Comparison of ENCODE assay signal across 8 cellular contexts in the genomic region with DNA sequence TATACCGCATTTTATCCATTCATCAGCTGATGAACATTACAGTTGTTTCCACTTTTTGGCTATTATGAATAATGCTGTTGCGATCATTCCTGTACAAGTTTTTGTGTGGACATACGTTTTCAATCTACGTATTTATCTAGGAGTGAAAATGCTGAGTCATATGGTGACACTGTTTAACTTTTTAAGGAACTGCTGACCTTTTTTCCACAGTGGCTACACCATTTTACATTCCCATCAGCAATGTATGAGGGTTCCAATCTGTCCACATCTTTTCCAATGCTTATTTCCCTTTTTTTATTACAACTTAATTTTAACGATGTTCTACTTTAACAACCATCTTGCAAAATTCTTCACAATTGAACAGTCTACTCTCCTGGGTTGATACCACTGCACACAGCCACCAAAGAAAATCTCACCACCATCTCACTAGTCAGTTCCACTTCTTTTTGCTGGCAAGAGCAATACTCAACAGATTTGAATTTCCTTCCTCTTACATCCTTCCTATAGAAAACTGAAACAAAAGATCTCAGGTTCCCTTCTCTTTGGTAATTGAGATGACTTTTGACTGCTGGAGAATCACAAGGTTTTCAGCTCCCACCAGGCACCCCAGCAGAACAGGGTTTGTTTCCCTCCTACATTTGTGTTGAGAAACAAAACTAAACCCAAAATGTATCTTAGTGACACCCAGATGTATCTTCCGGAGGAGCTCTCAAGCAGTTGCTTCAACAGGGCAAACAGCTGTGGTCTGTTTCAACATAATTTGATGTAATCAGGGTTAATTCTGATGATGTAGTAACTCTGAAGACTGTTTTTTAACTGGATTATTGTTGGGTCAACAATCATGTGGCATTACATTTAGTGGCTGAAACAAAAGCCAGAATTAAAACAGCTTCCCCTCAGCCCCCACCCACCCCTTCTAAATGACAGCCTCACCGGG. TPM values are rescaled to one million over a fixed set of nuclear protein-coding genes. Genes with fewer than 3 reads are reported as not detected.
DNase-seq lines count a peak whose midpoint lies in the region; ATAC-seq and TF ChIP-seq lines count a peak whose summit lies in the region.

No MANE protein-coding gene starts in this region.

- WGBS in sigmoid colon, 2 donors, result 61 to 82% methylated on average over 7 of the region's 7 CpGs
- WGBS in thyroid gland, 2 donors, result 77 to 79% methylated on average over 7 of the region's 7 CpGs

- no peak for TF ChIP-seq EP300 in sigmoid colon (IDR thresholded peaks at IDR 0.05)

- H3K36me3 ChIP-seq in sigmoid colon, result no peaks in the 10 kb centered on the region
- H3K36me3 ChIP-seq in thyroid gland, result no peaks in the 10 kb centered on the region

- intact Hi-C loops in sigmoid colon (cut with DNase I) (no loop called here), thyroid gland (cut with DNase I) (loop anchor here (10.0 kb wide), 1 partner anchor 340 kb away; no protein-coding TSS in a partner anchor)

- H3K27ac ChIP-seq in sigmoid colon, result peak overlapping the region in 3 of 4 donors; percentile 26 to 50 (median 50)
- no peak overlapping the region for H3K27ac ChIP-seq in thyroid gland

- H3K27me3 ChIP-seq in sigmoid colon (peaks cover 0 to 12% (median 0%) of the 10 kb centered on the region in 3 donors), thyroid gland (no peaks in the 10 kb centered on the region)

- TF ChIP-seq POLR2A in sigmoid colon (IDR thresholded peaks at IDR 0.05) (no peak), thyroid gland (IDR thresholded peaks at IDR 0.05) (no peak)

- H3K4me3 ChIP-seq in sigmoid colon, result no peak overlapping the region
- H3K4me3 ChIP-seq in thyroid gland (replicated peaks in 1 of 3), result no peak overlapping the region

- TF ChIP-seq CTCF in sigmoid colon (IDR thresholded peaks at IDR 0.05) (no peak), thyroid gland (IDR thresholded peaks at IDR 0.05) (no peak)

- DNase-seq in amniotic epithelial cell (ENCODE audit: low read depth) (peak; percentile 94), sigmoid colon (no peak), NCI-H1092 treated with DMSO at 0.1 percent for 48 hours (lab: John Stamatoyannopoulos, UW) (no peak), thyroid gland (no peak)

- peaks cover 0 to 21% (median 12%) of the 10 kb centered on the region in 4 donors for H3K4me1 ChIP-seq in sigmoid colon
- peaks cover 12 to 14% of the 10 kb centered on the region in 2 donors for H3K4me1 ChIP-seq in thyroid gland

- no peaks in the 10 kb centered on the region for H3K9me3 ChIP-seq in sigmoid colon
- H3K9me3 ChIP-seq in thyroid gland, result no peaks in the 10 kb centered on the region

- ATAC-seq in GM19455 (IDR thresholded peaks at IDR 0.05; ENCODE audit: unreplicated experiment), result peak; percentile 48
- peak; percentile 28 for ATAC-seq in HG03571 (IDR thresholded peaks at IDR 0.05; ENCODE audit: unreplicated experiment)
- ATAC-seq in GM19452 (IDR thresholded peaks at IDR 0.05; ENCODE audit: unreplicated experiment), result no peak
- no peak for ATAC-seq in HG02870 (IDR thresholded peaks at IDR 0.05; ENCODE audit: unreplicated experiment)

RNA-seq across cellular contexts. Expression of a gene that starts 7.0 kb away (rescaled TPM):
- total RNA-seq in sigmoid colon, result 10 to 100 TPM; 13.6 to 23.5 (median 17.3) TPM
- 10 to 100 TPM; 10.8 to 12.6 (median 11.3) TPM for polyA plus RNA-seq in sigmoid colon
- total RNA-seq in thyroid gland, result 10 to 100 TPM in 2 of 4 donors, 1 to 10 TPM in 2; 8.1 to 18.1 (median 13.4) TPM

Comparison
In these comparisons a context has a peak if more than half of its experiments do, and no peak if none do; other contexts are left out.
1. ATAC-seq: peak in GM19455 (single experiment) and HG03571 (single experiment); none in GM19452 (single experiment) and HG02870 (single experiment).
2. H3K27ac ChIP-seq: peak in sigmoid colon (3 of 4); none in thyroid gland (0 of 3).